8 cellular contexts compared by ENCODE assay signal in genomic region chr10:15209827-15210509, GRCh38. TPM values are rescaled to one million over a fixed set of nuclear protein-coding genes. Genes with fewer than 3 reads are reported as not detected.
DNase-seq lines count a peak whose midpoint lies in the region; ATAC-seq and TF ChIP-seq lines count a peak whose summit lies in the region.

No MANE protein-coding gene starts in this region.

- H3K9me3 Mint-ChIP-seq in HFFc6, result peaks cover 13% of the 10 kb centered on the region

- peak overlapping the region; percentile 91; the same call in 1 of the 2 replicates for H3K27ac Mint-ChIP-seq in HFFc6

- peaks cover 1% of the 10 kb centered on the region for H3K36me3 ChIP-seq in kidney epithelial cell (ENCODE audit: control insufficient read depth, insufficient read depth, low read length)

- H3K27me3 Mint-ChIP-seq in HFFc6 (ENCODE audit: insufficient read depth), result no peaks in the 10 kb centered on the region; the same call in 1 of the 2 replicates

- H3K4me1 Mint-ChIP-seq in HFFc6 (ENCODE audit: low read depth), result peaks cover 45% of the 10 kb centered on the region

- DNase-seq in GM10266 (ENCODE audit: extremely low spot score) (peak; percentile 73), HFFc6 (peak; percentile 36), NCI-H187 (lab: John Stamatoyannopoulos, UW) (peak; percentile 9 to 48), kidney epithelial cell (ENCODE audit: low read depth) (no peak)
- peak; percentile 67 for DNase-seq in activated CD4-positive, CD25-positive, alpha-beta regulatory T cell treated with anti-CD3 and anti-CD28 coated beads, Interleukin-2, amount 50 U/mL, for 16 hours (ENCODE audit: low read depth, low spot score)
- peak; percentile 63 for DNase-seq in central memory CD4-positive, alpha-beta T cell
- DNase-seq in stimulated activated CD4-positive, alpha-beta T cell treated with anti-CD3 and anti-CD28 coated beads, Interleukin-2, amount 100 ng/mL, for 48 hours, result peak; percentile 84 to 85

- H3K27me3 ChIP-seq in kidney epithelial cell (ENCODE audit: control insufficient read depth, insufficient read depth, low read length), result no peaks in the 10 kb centered on the region

- TF ChIP-seq CTCF in GM10266 (IDR thresholded peaks at IDR 0.05; ENCODE audit: control insufficient read depth, insufficient read depth, low read depth, missing control alignments) (peak; percentile 90), HFFc6 (IDR thresholded peaks at IDR 0.05) (peak; percentile 96), kidney epithelial cell (IDR thresholded peaks at IDR 0.05; ENCODE audit: insufficient read depth, low read length, poor library complexity, severe bottlenecking) (peak; percentile 88)

- H3K4me3 ChIP-seq in kidney epithelial cell (ENCODE audit: low read depth, low read length), result no peak overlapping the region

- no peak for ATAC-seq in HG03159 (IDR thresholded peaks at IDR 0.05; ENCODE audit: unreplicated experiment)

- peaks cover 44% of the 10 kb centered on the region for H3K36me3 Mint-ChIP-seq in HFFc6 (ENCODE audit: low read depth)

- H3K4me3 Mint-ChIP-seq in HFFc6, result no peak overlapping the region

RNA-seq across cellular contexts. Expression of gene NMT2, which starts 41.5 kb away (rescaled TPM):
- total RNA-seq in HFFc6 (2021; fragmentation: NEBNext Ultra II Directional; extraction: Animal tissue kit (Norgen Biotek cat#: 25700)), result 10 to 100 TPM; 29.4 to 67.3 (median 62.6) TPM
- 8.0 and 11.2 TPM in 2 replicates for total RNA-seq in kidney epithelial cell
